Comparison of ENCODE assay signal across 1 cellular context in genomic region chr12:67096533-67097318, GRCh38.
TF ChIP-seq lines count a peak whose summit lies in the region.

No MANE protein-coding gene starts in this region.

TF ChIP-seq in GM23338, 12 proteins besides CTCF, POLR2A, EP300 and RAD21:
- no peak for TF ChIP-seq ZNF462 (CRISPR knock-in tag; IDR thresholded peaks at IDR 0.05)
